In the genomic region with DNA sequence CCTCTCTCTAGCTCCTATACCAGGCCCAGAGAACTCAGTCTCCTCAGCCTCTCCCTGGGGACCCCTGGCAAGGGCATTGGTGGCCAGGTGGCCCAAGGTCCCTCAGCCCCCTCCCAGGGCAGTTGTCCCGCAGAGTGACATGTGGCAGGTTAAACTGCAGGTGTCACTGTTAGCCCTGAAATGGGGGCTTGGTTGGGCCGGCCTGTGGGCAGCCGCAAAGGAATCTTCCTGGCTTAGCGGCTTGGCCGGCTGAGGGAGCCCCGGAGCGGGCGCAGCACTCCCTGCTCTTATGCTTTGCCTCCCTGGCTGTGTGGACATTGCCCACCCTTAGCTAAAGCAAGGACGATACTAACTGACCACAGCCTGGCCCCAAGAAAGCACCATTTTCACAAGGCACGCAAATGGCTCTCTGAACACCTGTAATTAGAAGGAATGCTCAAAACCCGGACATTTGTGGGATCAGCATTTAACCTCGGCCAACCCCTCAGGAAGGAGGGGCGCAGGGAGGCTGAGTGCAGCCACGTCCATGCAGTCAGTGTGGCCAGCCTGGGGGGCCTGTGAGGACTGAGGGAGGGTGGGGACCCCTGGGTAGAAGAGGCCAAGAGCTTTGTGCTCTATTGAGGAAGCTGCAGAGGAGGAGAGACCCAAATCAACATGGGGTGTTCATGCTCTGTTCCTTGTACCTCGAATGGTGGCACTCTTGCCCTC, we compare ENCODE assay signal across 9 cellular contexts.
DNase-seq lines count a peak whose midpoint lies in the region; ATAC-seq and TF ChIP-seq lines count a peak whose summit lies in the region.
"Had no signal": no experiment of that assay in that cellular context is flagged by ENCODE, and none has a peak within 500 bp of the region (broad histone marks: within the 10 kb centered on the region; RNA-seq: fewer than 3 reads in every experiment).

No MANE protein-coding gene starts in this region.

- no peak overlapping the region for H3K27ac ChIP-seq in BLaER1 treated with 17β-estradiol and CSF1 and Interleukin-3, amounts not matched to agents 10 nM and 100 nM
- H3K27ac ChIP-seq in body of pancreas (no peak overlapping the region), right lobe of liver (no peak overlapping the region)
- H3K27ac ChIP-seq: thoracic aorta had no signal

- no peaks in the 10 kb centered on the region for H3K27me3 ChIP-seq in BLaER1 treated with 17β-estradiol and CSF1 and Interleukin-3, amounts not matched to agents 10 nM and 100 nM
- H3K27me3 ChIP-seq in body of pancreas = no peaks in the 10 kb centered on the region
- no peaks in the 10 kb centered on the region for H3K27me3 ChIP-seq in right lobe of liver

- H3K9ac ChIP-seq in BLaER1 treated with 17β-estradiol and CSF1 and Interleukin-3, amounts not matched to agents 10 nM and 100 nM = peak overlapping the region in 3 of 11 experiments; percentile 10 to 47 (median 18); a peak in 3 of 22 replicates

- DNase-seq in NOMO-1 treated with dmso at 0.1 percent for 144 hours (lab: John Stamatoyannopoulos, UW; ENCODE audit: unreplicated experiment) = peak; percentile 38
- peak; percentile 41 to 65 (median 46) for DNase-seq in body of pancreas
- DNase-seq in right lobe of liver = peak in 1 of 3 donors; percentile 64
- no peak for DNase-seq in T1000 (lab: John Stamatoyannopoulos, UW)

- ATAC-seq in GM18511 (IDR thresholded peaks at IDR 0.05; ENCODE audit: unreplicated experiment) (peak; percentile 79), HG03342 (IDR thresholded peaks at IDR 0.05; ENCODE audit: unreplicated experiment) (peak; percentile 69), body of pancreas (peak; percentile 76), right lobe of liver (peak; percentile 72 to 92 (median 85)), GM19452 (IDR thresholded peaks at IDR 0.05; ENCODE audit: unreplicated experiment) (no peak)

- H3K4me2 ChIP-seq in BLaER1 treated with 17β-estradiol and CSF1 and Interleukin-3, amounts not matched to agents 10 nM and 100 nM = peak overlapping the region in 10 of 11 experiments; percentile 14 to 92 (median 68); a peak in 17 of 22 replicates

- WGBS in body of pancreas, 2 donors = 15 to 16% methylated on average over 4 to 15 of the region's 15 CpGs
- 18% methylated on average over 14 of the region's 15 CpGs for WGBS in right lobe of liver (ENCODE audit: insufficient coverage, low coverage, low lambda C conversion rate, missing lambda C conversion rate)

- H3K4me1 ChIP-seq in BLaER1 treated with 17β-estradiol and CSF1 and Interleukin-3, amounts not matched to agents 10 nM and 100 nM = peaks cover 15 to 56% (median 45%) of the 10 kb centered on the region in 10 experiments
- H3K4me1 ChIP-seq in body of pancreas (no peaks in the 10 kb centered on the region), right lobe of liver (no peaks in the 10 kb centered on the region)

- no peaks in the 10 kb centered on the region for H3K9me3 ChIP-seq in BLaER1 treated with 17β-estradiol and CSF1 and Interleukin-3, amounts not matched to agents 10 nM and 100 nM (replicated peaks in 1 of 11)
- no peaks in the 10 kb centered on the region for H3K9me3 ChIP-seq in body of pancreas
- no peaks in the 10 kb centered on the region for H3K9me3 ChIP-seq in right lobe of liver
- H3K9me3 ChIP-seq: thoracic aorta had no signal

- H3K4me3 ChIP-seq in BLaER1 treated with 17β-estradiol and CSF1 and Interleukin-3, amounts not matched to agents 10 nM and 100 nM = peak overlapping the region in 1 of 10 experiments; percentile 2; a peak in 1 of 20 replicates
- H3K4me3 ChIP-seq in body of pancreas (no peak overlapping the region), right lobe of liver (no peak overlapping the region)
- H3K4me3 ChIP-seq: thoracic aorta had no signal

- intact Hi-C loops in body of pancreas (cut with DNase I) = loop anchor here (10.0 kb wide), 1 partner anchor 160 kb away; no protein-coding TSS in a partner anchor
- intact Hi-C loops in right lobe of liver (cut with DNase I) = loop anchor here in 1 of 2 donors (10.0 kb wide), 1 partner anchor 140 kb away; no protein-coding TSS in a partner anchor

- no peaks in the 10 kb centered on the region for H3K36me3 ChIP-seq in BLaER1 treated with 17β-estradiol and CSF1 and Interleukin-3, amounts not matched to agents 10 nM and 100 nM
- no peaks in the 10 kb centered on the region for H3K36me3 ChIP-seq in body of pancreas (replicated peaks in 1 of 2; ENCODE audit: insufficient read depth in 1 of 2, low read depth in 2 of 2)
- H3K36me3 ChIP-seq in right lobe of liver = no peaks in the 10 kb centered on the region
- H3K36me3 ChIP-seq: thoracic aorta had no signal

- TF ChIP-seq CTCF in body of pancreas (IDR thresholded peaks at IDR 0.05) (peak; percentile 25 to 70 (median 52)), right lobe of liver (IDR thresholded peaks at IDR 0.05) (peak; percentile 24 to 49 (median 47))

- H4K20me1 ChIP-seq in BLaER1 treated with 17β-estradiol and CSF1 and Interleukin-3, amounts not matched to agents 10 nM and 100 nM = peaks cover 0 to 44% (median 12%) of the 10 kb centered on the region in 11 experiments; a peak in 10 of 22 replicates

- TF ChIP-seq POLR2A in body of pancreas (IDR thresholded peaks at IDR 0.05) = no peak
- no peak for TF ChIP-seq POLR2A in right lobe of liver (IDR thresholded peaks at IDR 0.05)
